9 cellular contexts compared by ENCODE assay signal in the genomic region with DNA sequence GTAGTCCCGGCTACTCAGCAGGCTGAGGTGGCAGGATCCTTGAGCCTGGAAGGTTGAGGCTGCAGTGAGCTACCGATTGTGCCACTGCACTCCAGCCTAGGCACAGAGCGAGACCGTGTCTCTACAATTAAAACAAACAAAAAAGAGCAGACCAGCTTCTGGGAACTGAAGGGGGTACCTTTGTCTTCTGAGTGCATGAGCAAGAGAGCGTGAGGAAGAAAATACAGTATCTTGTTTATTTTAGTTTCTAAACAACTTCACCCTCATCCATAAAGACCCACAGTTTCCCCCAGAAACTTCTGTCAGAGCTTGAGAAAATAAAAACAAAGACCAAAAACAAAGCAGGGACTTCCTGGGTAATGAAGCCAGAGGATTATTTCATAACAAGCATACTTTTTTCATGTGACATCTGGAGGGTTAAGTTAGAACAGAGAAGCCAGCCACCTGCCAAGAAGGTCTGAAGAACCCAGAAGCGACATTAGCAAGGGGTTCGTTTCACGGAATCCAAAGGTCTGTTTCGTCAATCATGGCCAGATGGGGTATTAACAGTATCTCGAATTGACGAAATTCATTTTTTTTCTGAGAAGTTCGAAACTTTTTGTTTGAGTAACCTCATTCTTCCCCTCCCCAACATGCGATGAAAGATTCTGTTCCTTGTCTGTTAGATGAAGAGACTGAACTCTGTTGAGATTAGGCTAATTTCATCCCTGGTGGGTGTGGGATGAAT. TPM values are rescaled to one million over a fixed set of nuclear protein-coding genes. Genes with fewer than 3 reads are reported as not detected.
DNase-seq lines count a peak whose midpoint lies in the region; ATAC-seq and TF ChIP-seq lines count a peak whose summit lies in the region.
"Had no signal": no experiment of that assay in that cellular context is flagged by ENCODE, and none has a peak within 500 bp of the region (broad histone marks: within the 10 kb centered on the region; RNA-seq: fewer than 3 reads in every experiment).

No MANE protein-coding gene starts in this region.

- no peak overlapping the region for H3K4me3 ChIP-seq in WERI-Rb-1 (ENCODE audit: low read depth, low read length)
- H3K4me3 ChIP-seq in prostate gland, result no peak overlapping the region

- ATAC-seq in HG03095 (IDR thresholded peaks at IDR 0.05; ENCODE audit: unreplicated experiment), result peak; percentile 63

- H3K36me3 Mint-ChIP-seq in activated naive CD8-positive, alpha-beta T cell, result no peaks in the 10 kb centered on the region
- no peaks in the 10 kb centered on the region for H3K36me3 Mint-ChIP-seq in osteocyte (ENCODE audit: unreplicated experiment)

- H3K9me3 ChIP-seq in WERI-Rb-1 (ENCODE audit: severe bottlenecking) (no peaks in the 10 kb centered on the region), prostate gland (no peaks in the 10 kb centered on the region)

- WGBS in prostate gland, result 76% methylated on average over 13 of the region's 13 CpGs

- intact Hi-C loops in prostate gland (cut with DNase I), result no loop called here

- peaks cover 24% of the 10 kb centered on the region for H3K27me3 ChIP-seq in WERI-Rb-1 (ENCODE audit: insufficient read depth, low read depth, severe bottlenecking)
- no peaks in the 10 kb centered on the region for H3K27me3 ChIP-seq in prostate gland (replicated peaks; ENCODE audit: insufficient read depth)

- no peak overlapping the region for H3K4me3 Mint-ChIP-seq in activated naive CD8-positive, alpha-beta T cell
- no peak overlapping the region for H3K4me3 Mint-ChIP-seq in osteocyte (ENCODE audit: unreplicated experiment)

- no peaks in the 10 kb centered on the region for H3K27me3 Mint-ChIP-seq in activated naive CD8-positive, alpha-beta T cell
- H3K27me3 Mint-ChIP-seq in osteocyte (ENCODE audit: unreplicated experiment), result peaks cover 47% of the 10 kb centered on the region

- TF ChIP-seq POLR2A in prostate gland (IDR thresholded peaks at IDR 0.05), result no peak

- TF ChIP-seq CTCF in WERI-Rb-1 (IDR thresholded peaks at IDR 0.05; ENCODE audit: low read depth, low read length) (no peak), osteocyte (IDR thresholded peaks at IDR 0.05) (no peak), prostate gland (IDR thresholded peaks at IDR 0.05) (no peak)

- H3K4me1 Mint-ChIP-seq in activated naive CD8-positive, alpha-beta T cell (ENCODE audit: low read depth), result peaks cover 77% of the 10 kb centered on the region
- no peaks in the 10 kb centered on the region for H3K4me1 Mint-ChIP-seq in osteocyte (ENCODE audit: unreplicated experiment)

- no peaks in the 10 kb centered on the region for H3K9me3 Mint-ChIP-seq in activated naive CD8-positive, alpha-beta T cell (ENCODE audit: low read depth)
- H3K9me3 Mint-ChIP-seq in osteocyte (ENCODE audit: unreplicated experiment), result no peaks in the 10 kb centered on the region

- H3K36me3 ChIP-seq in WERI-Rb-1 (no peaks in the 10 kb centered on the region), prostate gland (no peaks in the 10 kb centered on the region)

- H3K27ac ChIP-seq in WERI-Rb-1 (no peak overlapping the region), prostate gland (no peak overlapping the region)

- H3K4me1 ChIP-seq in prostate gland (replicated peaks), result no peaks in the 10 kb centered on the region

- H3K27ac Mint-ChIP-seq in activated naive CD8-positive, alpha-beta T cell, result peak overlapping the region; percentile 95
- H3K27ac Mint-ChIP-seq in osteocyte (ENCODE audit: unreplicated experiment), result no peak overlapping the region

- peak; percentile 55 for DNase-seq in stimulated activated CD4-positive, alpha-beta T cell treated with anti-CD3 and anti-CD28 coated beads, Interleukin-4, amount 100 ng/mL, for 24 hours
- DNase-seq in stimulated activated CD4-positive, alpha-beta T cell treated with anti-CD3 and anti-CD28 coated beads, Interleukin-12 subunit alpha, Interleukin-12 subunit beta, amount 100 ng/mL, for 4 hours, result no peak
- no peak for DNase-seq in WERI-Rb-1
- no peak for DNase-seq in osteocyte (ENCODE audit: extremely low spot score, unreplicated experiment)
- DNase-seq in DMS79 (lab: John Stamatoyannopoulos, UW), result no peak
- DNase-seq in prostate gland (ENCODE audit: low spot score), result no peak
- DNase-seq: NCI-H226 had no signal

RNA-seq across cellular contexts. Expression of a gene that starts 10.2 kb away (rescaled TPM):
- not detected in 2 replicates for total RNA-seq in osteocyte
- 1 to 10 TPM in 1 of 2 donors, not detected in 1; 1.9 TPM for total RNA-seq in prostate gland

RNA-seq across cellular contexts. Expression of a gene that starts 16.5 kb away (rescaled TPM):
- total RNA-seq in osteocyte (73.4 and 80.1 TPM in 2 replicates), prostate gland (10 to 100 TPM; 40.5 to 59.2 TPM)
